ENCODE assay signal across 1 cellular context in the genomic region with DNA sequence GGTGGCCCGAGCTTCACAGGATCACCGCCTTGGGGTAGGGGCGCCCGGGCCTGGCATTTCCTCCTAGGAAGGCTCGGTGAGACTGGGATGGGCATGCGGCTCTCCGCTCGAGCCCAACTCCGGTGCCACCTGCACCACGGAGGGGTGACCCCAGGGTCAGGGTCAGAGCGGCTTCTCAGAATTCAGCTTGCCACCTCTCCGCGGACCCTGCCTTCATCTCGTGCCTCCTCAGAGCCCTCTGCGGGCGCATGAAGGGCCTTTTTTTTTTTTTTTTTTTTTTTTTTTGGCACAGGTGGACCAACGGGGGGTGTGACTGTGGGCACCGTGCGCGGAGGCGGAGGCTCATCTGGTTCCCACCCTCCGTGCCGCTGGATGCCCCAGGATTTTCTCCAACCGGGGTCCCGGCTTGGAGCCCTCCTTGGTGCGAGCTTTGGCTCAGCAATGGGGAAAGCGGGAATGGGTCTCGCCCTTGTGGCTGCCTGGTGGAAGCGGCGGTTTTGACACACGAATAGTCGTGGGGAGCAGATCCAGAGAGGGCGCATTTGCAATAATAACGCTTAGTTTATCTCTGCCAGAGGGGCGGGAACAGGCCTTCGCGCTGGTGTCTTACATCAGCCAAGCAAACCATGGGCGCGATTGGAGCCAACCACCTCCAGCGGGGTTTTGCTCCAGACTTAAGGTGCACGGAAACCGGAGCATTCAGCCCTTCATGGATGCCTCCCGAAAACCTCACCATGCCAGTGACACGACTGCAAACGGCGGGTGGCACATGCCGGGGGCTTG.
TF ChIP-seq lines count a peak whose summit lies in the region.

No MANE protein-coding gene starts in this region.

TF ChIP-seq in K562, 482 proteins besides CTCF, POLR2A, EP300 and RAD21 (continued from another document and continues in another):
- TF ChIP-seq, protein P1, sequence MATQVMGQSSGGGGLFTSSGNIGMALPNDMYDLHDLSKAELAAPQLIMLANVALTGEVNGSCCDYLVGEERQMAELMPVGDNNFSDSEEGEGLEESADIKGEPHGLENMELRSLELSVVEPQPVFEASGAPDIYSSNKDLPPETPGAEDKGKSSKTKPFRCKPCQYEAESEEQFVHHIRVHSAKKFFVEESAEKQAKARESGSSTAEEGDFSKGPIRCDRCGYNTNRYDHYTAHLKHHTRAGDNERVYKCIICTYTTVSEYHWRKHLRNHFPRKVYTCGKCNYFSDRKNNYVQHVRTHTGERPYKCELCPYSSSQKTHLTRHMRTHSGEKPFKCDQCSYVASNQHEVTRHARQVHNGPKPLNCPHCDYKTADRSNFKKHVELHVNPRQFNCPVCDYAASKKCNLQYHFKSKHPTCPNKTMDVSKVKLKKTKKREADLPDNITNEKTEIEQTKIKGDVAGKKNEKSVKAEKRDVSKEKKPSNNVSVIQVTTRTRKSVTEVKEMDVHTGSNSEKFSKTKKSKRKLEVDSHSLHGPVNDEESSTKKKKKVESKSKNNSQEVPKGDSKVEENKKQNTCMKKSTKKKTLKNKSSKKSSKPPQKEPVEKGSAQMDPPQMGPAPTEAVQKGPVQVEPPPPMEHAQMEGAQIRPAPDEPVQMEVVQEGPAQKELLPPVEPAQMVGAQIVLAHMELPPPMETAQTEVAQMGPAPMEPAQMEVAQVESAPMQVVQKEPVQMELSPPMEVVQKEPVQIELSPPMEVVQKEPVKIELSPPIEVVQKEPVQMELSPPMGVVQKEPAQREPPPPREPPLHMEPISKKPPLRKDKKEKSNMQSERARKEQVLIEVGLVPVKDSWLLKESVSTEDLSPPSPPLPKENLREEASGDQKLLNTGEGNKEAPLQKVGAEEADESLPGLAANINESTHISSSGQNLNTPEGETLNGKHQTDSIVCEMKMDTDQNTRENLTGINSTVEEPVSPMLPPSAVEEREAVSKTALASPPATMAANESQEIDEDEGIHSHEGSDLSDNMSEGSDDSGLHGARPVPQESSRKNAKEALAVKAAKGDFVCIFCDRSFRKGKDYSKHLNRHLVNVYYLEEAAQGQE (CRISPR knock-in tag; IDR thresholded peaks at IDR 0.05; ENCODE audit: low read depth), result peak; percentile 21; the same call in 1 of the 2 replicates
- TF ChIP-seq BACH1 (tag; IDR thresholded peaks at IDR 0.05) (0 out of 2 replicates have a peak, but pooled peaks have one; percentile 23), PPARD (CRISPR knock-in tag; IDR thresholded peaks at IDR 0.05) (no peak), TCF3 (CRISPR knock-in tag; IDR thresholded peaks at IDR 0.05) (peak; percentile 16; the same call in 1 of the 2 replicates), SRSF1 (IDR thresholded peaks at IDR 0.05; ENCODE audit: low read depth, low read length) (no peak), NR4A1 (CRISPR knock-in tag; IDR thresholded peaks at IDR 0.05) (no peak), NR4A1 (tag; IDR thresholded peaks at IDR 0.05) (peak; percentile 71; the same call in 1 of the 2 replicates), RBM14 (IDR thresholded peaks at IDR 0.05; ENCODE audit: borderline replicate concordance, insufficient read depth, low read depth, low read length) (no peak), ZNF77 (CRISPR knock-in tag; IDR thresholded peaks at IDR 0.05) (no peak), ZNF717 (CRISPR knock-in tag; IDR thresholded peaks at IDR 0.05) (no peak), ZNF239 (CRISPR knock-in tag; IDR thresholded peaks at IDR 0.05) (0 out of 2 replicates have a peak, but pooled peaks have one; percentile 5), ZFP1 (CRISPR knock-in tag; IDR thresholded peaks at IDR 0.05) (no peak), RBM22 (IDR thresholded peaks at IDR 0.05; ENCODE audit: low read depth, low read length, poor library complexity, severe bottlenecking) (no peak), DDX20 (tag; IDR thresholded peaks at IDR 0.05; ENCODE audit: low read depth) (no peak), SRSF7 (optimal IDR thresholded peaks at IDR 0.05; ENCODE audit: low read depth, low read length) (no peak), IFI16 (CRISPR knock-in tag; IDR thresholded peaks at IDR 0.05) (0 out of 2 replicates have a peak, but pooled peaks have one; percentile 57), ZNF282 (CRISPR knock-in tag; IDR thresholded peaks at IDR 0.05) (no peak), ZNF830 (CRISPR knock-in tag; IDR thresholded peaks at IDR 0.05) (no peak), ATF1 (CRISPR knock-in tag; IDR thresholded peaks at IDR 0.05) (no peak), ATF1 (tag; IDR thresholded peaks at IDR 0.05) (peak; percentile 28), XRCC4 (IDR thresholded peaks at IDR 0.05; ENCODE audit: extremely low read depth, insufficient read depth, insufficient read length) (no peak), PHF8 (IDR thresholded peaks at IDR 0.05; ENCODE audit: borderline replicate concordance, low read length) (peak; percentile 66; the same call in 1 of the 2 replicates), ZNF143 (CRISPR knock-in tag; IDR thresholded peaks at IDR 0.05) (no peak)
- TF ChIP-seq, protein P2, sequence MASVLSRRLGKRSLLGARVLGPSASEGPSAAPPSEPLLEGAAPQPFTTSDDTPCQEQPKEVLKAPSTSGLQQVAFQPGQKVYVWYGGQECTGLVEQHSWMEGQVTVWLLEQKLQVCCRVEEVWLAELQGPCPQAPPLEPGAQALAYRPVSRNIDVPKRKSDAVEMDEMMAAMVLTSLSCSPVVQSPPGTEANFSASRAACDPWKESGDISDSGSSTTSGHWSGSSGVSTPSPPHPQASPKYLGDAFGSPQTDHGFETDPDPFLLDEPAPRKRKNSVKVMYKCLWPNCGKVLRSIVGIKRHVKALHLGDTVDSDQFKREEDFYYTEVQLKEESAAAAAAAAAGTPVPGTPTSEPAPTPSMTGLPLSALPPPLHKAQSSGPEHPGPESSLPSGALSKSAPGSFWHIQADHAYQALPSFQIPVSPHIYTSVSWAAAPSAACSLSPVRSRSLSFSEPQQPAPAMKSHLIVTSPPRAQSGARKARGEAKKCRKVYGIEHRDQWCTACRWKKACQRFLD (CRISPR knock-in tag; IDR thresholded peaks at IDR 0.05), result peak; percentile 63; the same call in 1 of the 2 replicates
- TF ChIP-seq, protein P3, sequence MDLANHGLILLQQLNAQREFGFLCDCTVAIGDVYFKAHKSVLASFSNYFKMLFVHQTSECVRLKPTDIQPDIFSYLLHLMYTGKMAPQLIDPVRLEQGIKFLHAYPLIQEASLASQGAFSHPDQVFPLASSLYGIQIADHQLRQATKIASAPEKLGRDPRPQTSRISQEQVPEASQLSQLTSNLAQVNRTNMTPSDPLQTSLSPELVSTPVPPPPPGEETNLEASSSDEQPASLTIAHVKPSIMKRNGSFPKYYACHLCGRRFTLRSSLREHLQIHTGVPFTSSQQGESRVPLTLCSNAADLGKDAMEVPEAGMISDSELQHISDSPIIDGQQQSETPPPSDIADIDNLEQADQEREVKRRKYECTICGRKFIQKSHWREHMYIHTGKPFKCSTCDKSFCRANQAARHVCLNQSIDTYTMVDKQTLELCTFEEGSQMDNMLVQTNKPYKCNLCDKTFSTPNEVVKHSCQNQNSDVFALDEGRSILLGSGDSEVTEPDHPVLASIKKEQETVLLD (IDR thresholded peaks at IDR 0.05), result no peak; the same call in 1 of the 2 replicates
- TF ChIP-seq, protein P4, sequence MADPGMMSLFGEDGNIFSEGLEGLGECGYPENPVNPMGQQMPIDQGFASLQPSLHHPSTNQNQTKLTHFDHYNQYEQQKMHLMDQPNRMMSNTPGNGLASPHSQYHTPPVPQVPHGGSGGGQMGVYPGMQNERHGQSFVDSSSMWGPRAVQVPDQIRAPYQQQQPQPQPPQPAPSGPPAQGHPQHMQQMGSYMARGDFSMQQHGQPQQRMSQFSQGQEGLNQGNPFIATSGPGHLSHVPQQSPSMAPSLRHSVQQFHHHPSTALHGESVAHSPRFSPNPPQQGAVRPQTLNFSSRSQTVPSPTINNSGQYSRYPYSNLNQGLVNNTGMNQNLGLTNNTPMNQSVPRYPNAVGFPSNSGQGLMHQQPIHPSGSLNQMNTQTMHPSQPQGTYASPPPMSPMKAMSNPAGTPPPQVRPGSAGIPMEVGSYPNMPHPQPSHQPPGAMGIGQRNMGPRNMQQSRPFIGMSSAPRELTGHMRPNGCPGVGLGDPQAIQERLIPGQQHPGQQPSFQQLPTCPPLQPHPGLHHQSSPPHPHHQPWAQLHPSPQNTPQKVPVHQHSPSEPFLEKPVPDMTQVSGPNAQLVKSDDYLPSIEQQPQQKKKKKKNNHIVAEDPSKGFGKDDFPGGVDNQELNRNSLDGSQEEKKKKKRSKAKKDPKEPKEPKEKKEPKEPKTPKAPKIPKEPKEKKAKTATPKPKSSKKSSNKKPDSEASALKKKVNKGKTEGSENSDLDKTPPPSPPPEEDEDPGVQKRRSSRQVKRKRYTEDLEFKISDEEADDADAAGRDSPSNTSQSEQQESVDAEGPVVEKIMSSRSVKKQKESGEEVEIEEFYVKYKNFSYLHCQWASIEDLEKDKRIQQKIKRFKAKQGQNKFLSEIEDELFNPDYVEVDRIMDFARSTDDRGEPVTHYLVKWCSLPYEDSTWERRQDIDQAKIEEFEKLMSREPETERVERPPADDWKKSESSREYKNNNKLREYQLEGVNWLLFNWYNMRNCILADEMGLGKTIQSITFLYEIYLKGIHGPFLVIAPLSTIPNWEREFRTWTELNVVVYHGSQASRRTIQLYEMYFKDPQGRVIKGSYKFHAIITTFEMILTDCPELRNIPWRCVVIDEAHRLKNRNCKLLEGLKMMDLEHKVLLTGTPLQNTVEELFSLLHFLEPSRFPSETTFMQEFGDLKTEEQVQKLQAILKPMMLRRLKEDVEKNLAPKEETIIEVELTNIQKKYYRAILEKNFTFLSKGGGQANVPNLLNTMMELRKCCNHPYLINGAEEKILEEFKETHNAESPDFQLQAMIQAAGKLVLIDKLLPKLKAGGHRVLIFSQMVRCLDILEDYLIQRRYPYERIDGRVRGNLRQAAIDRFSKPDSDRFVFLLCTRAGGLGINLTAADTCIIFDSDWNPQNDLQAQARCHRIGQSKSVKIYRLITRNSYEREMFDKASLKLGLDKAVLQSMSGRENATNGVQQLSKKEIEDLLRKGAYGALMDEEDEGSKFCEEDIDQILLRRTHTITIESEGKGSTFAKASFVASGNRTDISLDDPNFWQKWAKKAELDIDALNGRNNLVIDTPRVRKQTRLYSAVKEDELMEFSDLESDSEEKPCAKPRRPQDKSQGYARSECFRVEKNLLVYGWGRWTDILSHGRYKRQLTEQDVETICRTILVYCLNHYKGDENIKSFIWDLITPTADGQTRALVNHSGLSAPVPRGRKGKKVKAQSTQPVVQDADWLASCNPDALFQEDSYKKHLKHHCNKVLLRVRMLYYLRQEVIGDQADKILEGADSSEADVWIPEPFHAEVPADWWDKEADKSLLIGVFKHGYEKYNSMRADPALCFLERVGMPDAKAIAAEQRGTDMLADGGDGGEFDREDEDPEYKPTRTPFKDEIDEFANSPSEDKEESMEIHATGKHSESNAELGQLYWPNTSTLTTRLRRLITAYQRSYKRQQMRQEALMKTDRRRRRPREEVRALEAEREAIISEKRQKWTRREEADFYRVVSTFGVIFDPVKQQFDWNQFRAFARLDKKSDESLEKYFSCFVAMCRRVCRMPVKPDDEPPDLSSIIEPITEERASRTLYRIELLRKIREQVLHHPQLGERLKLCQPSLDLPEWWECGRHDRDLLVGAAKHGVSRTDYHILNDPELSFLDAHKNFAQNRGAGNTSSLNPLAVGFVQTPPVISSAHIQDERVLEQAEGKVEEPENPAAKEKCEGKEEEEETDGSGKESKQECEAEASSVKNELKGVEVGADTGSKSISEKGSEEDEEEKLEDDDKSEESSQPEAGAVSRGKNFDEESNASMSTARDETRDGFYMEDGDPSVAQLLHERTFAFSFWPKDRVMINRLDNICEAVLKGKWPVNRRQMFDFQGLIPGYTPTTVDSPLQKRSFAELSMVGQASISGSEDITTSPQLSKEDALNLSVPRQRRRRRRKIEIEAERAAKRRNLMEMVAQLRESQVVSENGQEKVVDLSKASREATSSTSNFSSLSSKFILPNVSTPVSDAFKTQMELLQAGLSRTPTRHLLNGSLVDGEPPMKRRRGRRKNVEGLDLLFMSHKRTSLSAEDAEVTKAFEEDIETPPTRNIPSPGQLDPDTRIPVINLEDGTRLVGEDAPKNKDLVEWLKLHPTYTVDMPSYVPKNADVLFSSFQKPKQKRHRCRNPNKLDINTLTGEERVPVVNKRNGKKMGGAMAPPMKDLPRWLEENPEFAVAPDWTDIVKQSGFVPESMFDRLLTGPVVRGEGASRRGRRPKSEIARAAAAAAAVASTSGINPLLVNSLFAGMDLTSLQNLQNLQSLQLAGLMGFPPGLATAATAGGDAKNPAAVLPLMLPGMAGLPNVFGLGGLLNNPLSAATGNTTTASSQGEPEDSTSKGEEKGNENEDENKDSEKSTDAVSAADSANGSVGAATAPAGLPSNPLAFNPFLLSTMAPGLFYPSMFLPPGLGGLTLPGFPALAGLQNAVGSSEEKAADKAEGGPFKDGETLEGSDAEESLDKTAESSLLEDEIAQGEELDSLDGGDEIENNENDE (IDR thresholded peaks at IDR 0.05; ENCODE audit: low read depth, low read length), result no peak
- TF ChIP-seq, protein P5, sequence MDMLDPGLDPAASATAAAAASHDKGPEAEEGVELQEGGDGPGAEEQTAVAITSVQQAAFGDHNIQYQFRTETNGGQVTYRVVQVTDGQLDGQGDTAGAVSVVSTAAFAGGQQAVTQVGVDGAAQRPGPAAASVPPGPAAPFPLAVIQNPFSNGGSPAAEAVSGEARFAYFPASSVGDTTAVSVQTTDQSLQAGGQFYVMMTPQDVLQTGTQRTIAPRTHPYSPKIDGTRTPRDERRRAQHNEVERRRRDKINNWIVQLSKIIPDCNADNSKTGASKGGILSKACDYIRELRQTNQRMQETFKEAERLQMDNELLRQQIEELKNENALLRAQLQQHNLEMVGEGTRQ (CRISPR knock-in tag; IDR thresholded peaks at IDR 0.05), result no peak
- TF ChIP-seq, protein P6, sequence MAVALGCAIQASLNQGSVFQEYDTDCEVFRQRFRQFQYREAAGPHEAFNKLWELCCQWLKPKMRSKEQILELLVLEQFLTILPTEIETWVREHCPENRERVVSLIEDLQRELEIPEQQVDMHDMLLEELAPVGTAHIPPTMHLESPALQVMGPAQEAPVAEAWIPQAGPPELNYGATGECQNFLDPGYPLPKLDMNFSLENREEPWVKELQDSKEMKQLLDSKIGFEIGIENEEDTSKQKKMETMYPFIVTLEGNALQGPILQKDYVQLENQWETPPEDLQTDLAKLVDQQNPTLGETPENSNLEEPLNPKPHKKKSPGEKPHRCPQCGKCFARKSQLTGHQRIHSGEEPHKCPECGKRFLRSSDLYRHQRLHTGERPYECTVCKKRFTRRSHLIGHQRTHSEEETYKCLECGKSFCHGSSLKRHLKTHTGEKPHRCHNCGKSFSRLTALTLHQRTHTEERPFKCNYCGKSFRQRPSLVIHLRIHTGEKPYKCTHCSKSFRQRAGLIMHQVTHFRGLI (CRISPR knock-in tag; IDR thresholded peaks at IDR 0.05), result no peak
- TF ChIP-seq, protein P7, sequence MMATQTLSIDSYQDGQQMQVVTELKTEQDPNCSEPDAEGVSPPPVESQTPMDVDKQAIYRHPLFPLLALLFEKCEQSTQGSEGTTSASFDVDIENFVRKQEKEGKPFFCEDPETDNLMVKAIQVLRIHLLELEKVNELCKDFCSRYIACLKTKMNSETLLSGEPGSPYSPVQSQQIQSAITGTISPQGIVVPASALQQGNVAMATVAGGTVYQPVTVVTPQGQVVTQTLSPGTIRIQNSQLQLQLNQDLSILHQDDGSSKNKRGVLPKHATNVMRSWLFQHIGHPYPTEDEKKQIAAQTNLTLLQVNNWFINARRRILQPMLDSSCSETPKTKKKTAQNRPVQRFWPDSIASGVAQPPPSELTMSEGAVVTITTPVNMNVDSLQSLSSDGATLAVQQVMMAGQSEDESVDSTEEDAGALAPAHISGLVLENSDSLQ (IDR thresholded peaks at IDR 0.05), result peak; percentile 45
